21 cellular contexts compared by ENCODE assay signal in genomic region chr6:164078551-164079274, GRCh38.
"Had no signal": no experiment of that assay in that cellular context is flagged by ENCODE, and none has a peak within 500 bp of the region (broad histone marks: within the 10 kb centered on the region; RNA-seq: fewer than 3 reads in every experiment).

No MANE protein-coding gene starts in this region.

- ATAC-seq: activated naive CD4-positive, alpha-beta T cell treated with anti-CD3 and anti-CD28 coated beads, Interleukin-2, amount 50 U/mL, for 72 hours; activated T-helper 17 cell treated with anti-CD3 and anti-CD28 coated beads, Interleukin-2, amount 50 U/mL, for 72 hours; effector memory CD8-positive, alpha-beta T cell; esophagus mucosa; gastrocnemius medialis; mucosa of descending colon; stimulated activated naive B cell treated with anti-CD40 and anti-IgM and Interleukin-4, amounts not matched to agents 10 μg/mL and 1 μg/mL and 100 μg/mL, for 72 hours had no signal

- H3K4me1 Mint-ChIP-seq: activated T-helper 17 cell treated with anti-CD3 and anti-CD28 coated beads, Interleukin-2, amount 50 U/mL, for 72 hours had no signal

- H3K36me3 Mint-ChIP-seq: activated naive CD4-positive, alpha-beta T cell treated with anti-CD3 and anti-CD28 coated beads, Interleukin-2, amount 50 U/mL, for 72 hours; stimulated activated naive B cell treated with anti-CD40 and anti-IgM and Interleukin-4, amounts not matched to agents 10 μg/mL and 1 μg/mL and 100 μg/mL, for 72 hours had no signal

- H3K27me3 ChIP-seq: brain microvascular endothelial cell, colonic mucosa, gastrocnemius medialis, transverse colon, uterus had no signal

- DNase-seq: activated T-cell treated with anti-CD3 and anti-CD28 coated beads, Interleukin-2, amount 50 U/mL, for 1 hour; aorta; brain microvascular endothelial cell; colonic mucosa; dorsolateral prefrontal cortex; effector memory CD8-positive, alpha-beta T cell; gastrocnemius medialis; lower lobe of right lung; mesendoderm; mucosa of descending colon; stimulated activated CD4-positive, alpha-beta T cell treated with anti-CD3 and anti-CD28 coated beads, Interleukin-2, amount 100 ng/mL, for 48 hours; stimulated activated CD8-positive, alpha-beta memory T cell treated with anti-CD3 and anti-CD28 coated beads, Interleukin-4, amount 100 ng/mL, for 48 hours; stimulated activated naive B cell treated with anti-CD40 and anti-IgM and Interleukin-4, amounts not matched to agents 10 μg/mL and 1 μg/mL and 100 μg/mL, for 72 hours; T1000; transverse colon; uterus had no signal

- H3K4me1 ChIP-seq: colonic mucosa, gastrocnemius medialis, lower lobe of right lung, transverse colon, uterus had no signal

- H3K9me3 ChIP-seq: colonic mucosa, gastrocnemius medialis, lower lobe of right lung, transverse colon had no signal

- H3K4me3 ChIP-seq: colonic mucosa, dorsolateral prefrontal cortex, gastrocnemius medialis, lower lobe of right lung, mucosa of descending colon, transverse colon, uterus had no signal

- H3K4me3 Mint-ChIP-seq: activated T-helper 17 cell treated with anti-CD3 and anti-CD28 coated beads, Interleukin-2, amount 50 U/mL, for 72 hours; central memory CD8-positive, alpha-beta T cell; effector memory CD8-positive, alpha-beta T cell; stimulated activated naive B cell treated with anti-CD40 and anti-IgM and Interleukin-4, amounts not matched to agents 10 μg/mL and 1 μg/mL and 100 μg/mL, for 72 hours; T-helper 1 cell treated with Interleukin-12 subunit alpha and Interleukin-12 subunit beta and Interleukin-4 antibody, amounts not matched to agents 30 μg/mL and 1 μg/mL, for 36 hours had no signal

- H3K36me3 ChIP-seq: brain microvascular endothelial cell, colonic mucosa, gastrocnemius medialis, lower lobe of right lung, transverse colon, uterus had no signal

- H3K27ac Mint-ChIP-seq: activated naive CD4-positive, alpha-beta T cell treated with anti-CD3 and anti-CD28 coated beads, Interleukin-2, amount 50 U/mL, for 72 hours; activated T-helper 17 cell treated with anti-CD3 and anti-CD28 coated beads, Interleukin-2, amount 50 U/mL, for 72 hours; effector memory CD8-positive, alpha-beta T cell; T-helper 1 cell treated with Interleukin-12 subunit alpha and Interleukin-12 subunit beta and Interleukin-4 antibody, amounts not matched to agents 30 μg/mL and 1 μg/mL, for 36 hours had no signal

- H3K27ac ChIP-seq: brain microvascular endothelial cell, colonic mucosa, gastrocnemius medialis, lower lobe of right lung, transverse colon, uterus had no signal
